ENCODE assay signal across 2 cellular contexts in the genomic region with DNA sequence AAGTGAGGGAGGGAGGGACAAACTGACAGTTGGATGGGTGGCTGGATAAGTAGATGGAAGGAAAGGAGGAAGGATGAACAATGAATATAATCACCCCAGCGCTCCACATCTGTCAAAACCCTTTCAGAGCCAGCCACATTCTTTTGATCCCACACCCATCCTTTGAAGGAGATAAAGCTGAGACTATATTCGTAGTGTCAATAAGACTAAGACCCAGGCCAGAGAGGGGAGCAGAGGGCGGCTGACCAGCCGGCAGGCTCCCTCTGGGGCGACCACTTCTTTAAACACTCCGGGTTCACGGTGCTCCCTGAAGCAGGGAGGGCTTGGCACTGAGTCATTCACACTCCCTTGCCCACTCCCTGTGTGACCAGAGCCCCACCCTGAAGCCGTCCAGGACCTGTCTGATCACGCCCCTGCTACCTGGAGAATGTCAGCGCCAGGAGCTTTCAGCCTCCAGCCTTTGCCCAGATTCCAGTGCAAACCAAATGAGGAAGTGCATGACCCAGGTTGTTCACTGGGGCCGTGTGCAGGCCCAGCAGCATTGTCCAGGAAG.
TF ChIP-seq lines count a peak whose summit lies in the region.

No MANE protein-coding gene starts in this region.

TF ChIP-seq in HCT116, 20 proteins besides CTCF, POLR2A, EP300 and RAD21:
- peak; percentile 79 for TF ChIP-seq SP1 (IDR thresholded peaks at IDR 0.05; ENCODE audit: low read depth)
- TF ChIP-seq POLR2AphosphoS5 (IDR thresholded peaks at IDR 0.05; ENCODE audit: low read depth, low read length), result 0 out of 2 replicates have a peak, but pooled peaks have one; percentile 14
- TF ChIP-seq ZFX (IDR thresholded peaks at IDR 0.05), result no peak
- no peak for TF ChIP-seq ZNF274 (IDR thresholded peaks at IDR 0.05; ENCODE audit: low read depth, low read length)
- TF ChIP-seq JUND (IDR thresholded peaks at IDR 0.05), result no peak; the same call in 1 of the 2 replicates
- TF ChIP-seq CBX3 (IDR thresholded peaks at IDR 0.05; ENCODE audit: low read depth), result 0 out of 2 replicates have a peak, but pooled peaks have one; percentile 45
- no peak for TF ChIP-seq CEBPB (IDR thresholded peaks at IDR 0.05; ENCODE audit: low read depth)
- TF ChIP-seq, protein P1, sequence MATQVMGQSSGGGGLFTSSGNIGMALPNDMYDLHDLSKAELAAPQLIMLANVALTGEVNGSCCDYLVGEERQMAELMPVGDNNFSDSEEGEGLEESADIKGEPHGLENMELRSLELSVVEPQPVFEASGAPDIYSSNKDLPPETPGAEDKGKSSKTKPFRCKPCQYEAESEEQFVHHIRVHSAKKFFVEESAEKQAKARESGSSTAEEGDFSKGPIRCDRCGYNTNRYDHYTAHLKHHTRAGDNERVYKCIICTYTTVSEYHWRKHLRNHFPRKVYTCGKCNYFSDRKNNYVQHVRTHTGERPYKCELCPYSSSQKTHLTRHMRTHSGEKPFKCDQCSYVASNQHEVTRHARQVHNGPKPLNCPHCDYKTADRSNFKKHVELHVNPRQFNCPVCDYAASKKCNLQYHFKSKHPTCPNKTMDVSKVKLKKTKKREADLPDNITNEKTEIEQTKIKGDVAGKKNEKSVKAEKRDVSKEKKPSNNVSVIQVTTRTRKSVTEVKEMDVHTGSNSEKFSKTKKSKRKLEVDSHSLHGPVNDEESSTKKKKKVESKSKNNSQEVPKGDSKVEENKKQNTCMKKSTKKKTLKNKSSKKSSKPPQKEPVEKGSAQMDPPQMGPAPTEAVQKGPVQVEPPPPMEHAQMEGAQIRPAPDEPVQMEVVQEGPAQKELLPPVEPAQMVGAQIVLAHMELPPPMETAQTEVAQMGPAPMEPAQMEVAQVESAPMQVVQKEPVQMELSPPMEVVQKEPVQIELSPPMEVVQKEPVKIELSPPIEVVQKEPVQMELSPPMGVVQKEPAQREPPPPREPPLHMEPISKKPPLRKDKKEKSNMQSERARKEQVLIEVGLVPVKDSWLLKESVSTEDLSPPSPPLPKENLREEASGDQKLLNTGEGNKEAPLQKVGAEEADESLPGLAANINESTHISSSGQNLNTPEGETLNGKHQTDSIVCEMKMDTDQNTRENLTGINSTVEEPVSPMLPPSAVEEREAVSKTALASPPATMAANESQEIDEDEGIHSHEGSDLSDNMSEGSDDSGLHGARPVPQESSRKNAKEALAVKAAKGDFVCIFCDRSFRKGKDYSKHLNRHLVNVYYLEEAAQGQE (IDR thresholded peaks at IDR 0.05; ENCODE audit: low read depth), result no peak
- TF ChIP-seq MAX (IDR thresholded peaks at IDR 0.05), result peak; percentile 46; the same call in 1 of the 2 replicates
- TF ChIP-seq YY1 (IDR thresholded peaks at IDR 0.05; ENCODE audit: extremely low read depth, insufficient replicate concordance, low read depth, low read length), result no peak
- no peak; the same call in 1 of the 2 replicates for TF ChIP-seq FOSL1 (IDR thresholded peaks at IDR 0.05; ENCODE audit: low read depth)

TF ChIP-seq in H1, 55 proteins besides CTCF, POLR2A, EP300 and RAD21:
- TF ChIP-seq CHD1 (IDR thresholded peaks at IDR 0.05; ENCODE audit: low read depth, low read length) (no peak), HDAC6 (IDR thresholded peaks at IDR 0.05; ENCODE audit: low read depth, low read length) (no peak), ZNF274 (IDR thresholded peaks at IDR 0.05; ENCODE audit: borderline replicate concordance, extremely low read depth, low read length) (no peak), RXRA (IDR thresholded peaks at IDR 0.05; ENCODE audit: insufficient read depth, low read depth, low read length) (no peak), SUZ12 (IDR thresholded peaks at IDR 0.05; ENCODE audit: low read length) (no peak), JUN (IDR thresholded peaks at IDR 0.05; ENCODE audit: low read depth, low read length) (no peak), RBBP5 (IDR thresholded peaks at IDR 0.05; ENCODE audit: borderline replicate concordance, low read depth, low read length) (no peak), BCL11A (IDR thresholded peaks at IDR 0.05; ENCODE audit: low read depth in 2 of 2, low read length in 2 of 2) (no peak), E2F6 (IDR thresholded peaks at IDR 0.05) (no peak), RFX5 (IDR thresholded peaks at IDR 0.05; ENCODE audit: borderline replicate concordance, low read depth, low read length) (no peak), CHD2 (IDR thresholded peaks at IDR 0.05; ENCODE audit: low read length) (no peak)
